ENCODE assay signal across 13 cellular contexts in the genomic region with DNA sequence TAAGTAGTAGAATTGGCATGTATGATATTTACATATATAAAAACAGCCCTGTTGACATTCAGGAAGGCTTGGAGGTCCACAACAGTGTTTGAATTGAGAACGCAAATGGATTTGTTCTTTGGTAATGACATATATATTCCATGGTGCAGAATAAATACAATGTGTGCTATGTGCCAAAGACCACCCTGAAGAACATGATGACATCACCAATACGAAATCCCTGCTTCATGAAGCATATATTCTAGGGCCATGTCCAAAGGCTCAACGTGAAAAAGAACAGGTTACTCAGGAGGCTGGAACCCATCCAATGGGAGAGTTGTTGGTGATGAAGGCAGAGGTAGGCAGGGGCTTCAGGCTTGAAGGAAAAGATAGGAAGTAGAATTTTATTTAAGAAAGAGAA.
DNase-seq lines count a peak whose midpoint lies in the region; FAIRE-seq and TF ChIP-seq lines count a peak whose summit lies in the region.
"Had no signal": no experiment of that assay in that cellular context is flagged by ENCODE, and none has a peak within 500 bp of the region (broad histone marks: within the 10 kb centered on the region; RNA-seq: fewer than 3 reads in every experiment).

No MANE protein-coding gene starts in this region.

- H3K4me3 Mint-ChIP-seq in astrocyte (ENCODE audit: unreplicated experiment) = no peak overlapping the region
- H3K4me3 Mint-ChIP-seq: CD4-positive, CD25-positive, alpha-beta regulatory T cell; H9; HFFc6 had no signal

- 71 to 81% methylated on average over 3 of the region's 3 CpGs for WGBS in esophagus squamous epithelium, 2 donors

- no peaks in the 10 kb centered on the region for H4K20me1 ChIP-seq in PC-9 (ENCODE audit: insufficient read depth)
- no peaks in the 10 kb centered on the region for H4K20me1 ChIP-seq in astrocyte (ENCODE audit: insufficient read depth, low read length)
- H4K20me1 ChIP-seq: BLaER1 treated with 17β-estradiol and CSF1 and Interleukin-3, amounts not matched to agents 10 nM and 100 nM had no signal

- TF ChIP-seq CTCF in PC-9 (conservative IDR thresholded peaks at IDR 0.05) = no peak
- no peak for TF ChIP-seq CTCF in astrocyte (IDR thresholded peaks at IDR 0.05; ENCODE audit: insufficient read depth, low read depth, low read length)
- no peak for TF ChIP-seq CTCF in esophagus squamous epithelium (IDR thresholded peaks at IDR 0.05)

- peaks cover 3% of the 10 kb centered on the region for H3K9me3 Mint-ChIP-seq in astrocyte (ENCODE audit: unreplicated experiment)
- H3K9me3 Mint-ChIP-seq: HFFc6 had no signal

- no peaks in the 10 kb centered on the region for H3K9me2 ChIP-seq in PC-9 (ENCODE audit: insufficient read depth)

- peaks cover 31% of the 10 kb centered on the region; the same call in 1 of the 2 replicates for H3F3A ChIP-seq in PC-9 (ENCODE audit: insufficient read depth, low read depth)

- H3K9me3 ChIP-seq in PC-9 (ENCODE audit: insufficient read depth, low read depth) (0 out of 2 replicates have a peak, but pooled peaks cover under 1% of the 10 kb centered on the region), astrocyte (ENCODE audit: insufficient read depth, low read depth, low read length) (no peaks in the 10 kb centered on the region), esophagus squamous epithelium (no peaks in the 10 kb centered on the region), stomach smooth muscle (ENCODE audit: control insufficient read depth in 2 of 2, low read length in 2 of 2) (no peaks in the 10 kb centered on the region)
- H3K9me3 ChIP-seq: BLaER1 treated with 17β-estradiol and CSF1 and Interleukin-3, amounts not matched to agents 10 nM and 100 nM had no signal

- H3K4me2 ChIP-seq in PC-9 (0 out of 2 replicates have a peak overlapping the region, but pooled peaks have one; percentile 30), astrocyte (ENCODE audit: low read length) (no peak overlapping the region)
- H3K4me2 ChIP-seq: BLaER1 treated with 17β-estradiol and CSF1 and Interleukin-3, amounts not matched to agents 10 nM and 100 nM had no signal

- H3K79me2 ChIP-seq in PC-9 (ENCODE audit: low read depth) (no peaks in the 10 kb centered on the region), astrocyte (ENCODE audit: insufficient read depth, low read length) (no peaks in the 10 kb centered on the region)

- H3K36me3 ChIP-seq in PC-9 (ENCODE audit: low read depth) (no peaks in the 10 kb centered on the region), astrocyte (ENCODE audit: insufficient read depth, low read length) (no peaks in the 10 kb centered on the region), esophagus squamous epithelium (no peaks in the 10 kb centered on the region), stomach smooth muscle (ENCODE audit: control insufficient read depth in 2 of 2, insufficient read depth in 2 of 2, low read length in 2 of 2) (no peaks in the 10 kb centered on the region)
- H3K36me3 ChIP-seq: BLaER1 treated with 17β-estradiol and CSF1 and Interleukin-3, amounts not matched to agents 10 nM and 100 nM had no signal

- FAIRE-seq in astrocyte (lab: Jason Lieb, UNC) = no peak
- FAIRE-seq in RCC 7860 (lab: Jason Lieb, UNC) = no peak

- H3K4me3 ChIP-seq in PC-9 = no peak overlapping the region
- no peak overlapping the region for H3K4me3 ChIP-seq in astrocyte (ENCODE audit: insufficient read depth, low read depth, low read length)
- H3K4me3 ChIP-seq in esophagus squamous epithelium = no peak overlapping the region
- H3K4me3 ChIP-seq in stomach smooth muscle (ENCODE audit: low read length in 2 of 2) = no peak overlapping the region
- H3K4me3 ChIP-seq: BLaER1 treated with 17β-estradiol and CSF1 and Interleukin-3, amounts not matched to agents 10 nM and 100 nM had no signal

- H3K27me3 ChIP-seq in PC-9 (ENCODE audit: insufficient read depth, low read depth) (no peaks in the 10 kb centered on the region), astrocyte (ENCODE audit: insufficient read depth, low read length) (no peaks in the 10 kb centered on the region), esophagus squamous epithelium (no peaks in the 10 kb centered on the region), stomach smooth muscle (ENCODE audit: control insufficient read depth in 1 of 2, insufficient read depth in 2 of 2, low read length in 2 of 2) (no peaks in the 10 kb centered on the region)
- H3K27me3 ChIP-seq: BLaER1 treated with 17β-estradiol and CSF1 and Interleukin-3, amounts not matched to agents 10 nM and 100 nM had no signal

- H3K4me1 ChIP-seq in PC-9 (replicated peaks; ENCODE audit: insufficient read depth) (peaks cover 55% of the 10 kb centered on the region), astrocyte (ENCODE audit: insufficient read depth, low read length) (peaks cover 15% of the 10 kb centered on the region), esophagus squamous epithelium (peaks cover 5 to 66% (median 32%) of the 10 kb centered on the region in 3 donors), stomach smooth muscle (ENCODE audit: control insufficient read depth, insufficient read depth, low read length) (peaks cover 16% of the 10 kb centered on the region)

- no peak for TF ChIP-seq POLR2A in esophagus squamous epithelium (IDR thresholded peaks at IDR 0.05)

- H3K9ac ChIP-seq in astrocyte (ENCODE audit: low read length) (no peak overlapping the region), stomach smooth muscle (ENCODE audit: low read length in 2 of 2) (no peak overlapping the region)
- H3K9ac ChIP-seq: BLaER1 treated with 17β-estradiol and CSF1 and Interleukin-3, amounts not matched to agents 10 nM and 100 nM had no signal

- POLR2A ChIA-PET in PC-9 (lab: Charles Lee; ENCODE audit: unreplicated experiment) = no interaction called here

- H3K4me1 Mint-ChIP-seq in astrocyte (ENCODE audit: low read depth, unreplicated experiment) = peaks cover 45% of the 10 kb centered on the region

- no TSS peak for BruUV-seq in PC-9 (replicated peaks; lab: Mats Ljungman, UMichigan)

- CTCF ChIA-PET in PC-9 (lab: Charles Lee) = no interaction called here

- no peaks in the 10 kb centered on the region for H3K36me3 Mint-ChIP-seq in astrocyte (ENCODE audit: low read depth, unreplicated experiment)
- H3K36me3 Mint-ChIP-seq: CD4-positive, CD25-positive, alpha-beta regulatory T cell had no signal

- peak overlapping the region; percentile 28 for H3K27ac Mint-ChIP-seq in astrocyte (ENCODE audit: unreplicated experiment)
- H3K27ac Mint-ChIP-seq: CD4-positive, CD25-positive, alpha-beta regulatory T cell; H9; HFFc6 had no signal

- H2AFZ ChIP-seq in PC-9 = peak overlapping the region; percentile 70; the same call in 1 of the 2 replicates
- H2AFZ ChIP-seq in astrocyte (ENCODE audit: low read depth, low read length) = no peak overlapping the region

- DNase-seq in PC-9 = no peak
- no peak for DNase-seq in astrocyte (ENCODE audit: low read depth)
- DNase-seq in esophagus squamous epithelium (lab: John Stamatoyannopoulos, UW) = no peak
- DNase-seq in Ammon's horn (ENCODE audit: low spot score) = no peak
- no peak for DNase-seq in retina
- DNase-seq in RCC 7860 (ENCODE audit: low spot score) = no peak
- DNase-seq: AML-193; CD4-positive, CD25-positive, alpha-beta regulatory T cell; GOT3; H9 had no signal

- intact Hi-C loops in PC-9 (cut with micrococcal nuclease; ENCODE audit: unreplicated experiment) (no loop called here), esophagus squamous epithelium (cut with DNase I) (no loop called here)

- peak overlapping the region; percentile 71 for H3K27ac ChIP-seq in PC-9
- no peak overlapping the region for H3K27ac ChIP-seq in astrocyte (ENCODE audit: low read depth, low read length)
- peak overlapping the region in 3 of 4 donors; percentile 38 to 88 (median 82) for H3K27ac ChIP-seq in esophagus squamous epithelium
- H3K27ac ChIP-seq in stomach smooth muscle (ENCODE audit: low read length) = peak overlapping the region; percentile 18
- H3K27ac ChIP-seq: BLaER1 treated with 17β-estradiol and CSF1 and Interleukin-3, amounts not matched to agents 10 nM and 100 nM had no signal

- no peaks in the 10 kb centered on the region for H3K27me3 Mint-ChIP-seq in astrocyte (ENCODE audit: low read depth, unreplicated experiment)
